ENCODE assay signal across 8 cellular contexts in genomic region chr19:50511069-50511822, GRCh38. TPM values are rescaled to one million over a fixed set of nuclear protein-coding genes. Genes with fewer than 3 reads are reported as not detected.
DNase-seq lines count a peak whose midpoint lies in the region; ATAC-seq, FAIRE-seq and TF ChIP-seq lines count a peak whose summit lies in the region.

TSS of gene JOSD2 (minus strand) at chr19:50511191. CDS start at chr19:50510431, 760 bp downstream.

- H3K9me3 ChIP-seq in HepG2 (ENCODE audit: low read length) = no peaks in the 10 kb centered on the region

- H3K4me2 ChIP-seq in HepG2 (ENCODE audit: low read depth, low read length) = peak within 1 kb of the TSS; percentile 60

- peak in 1 of 2 experiments; percentile 48; a peak in 1 of 4 replicates for TF ChIP-seq POLR2A in HepG2 (IDR thresholded peaks at IDR 0.05; ENCODE audit: insufficient read depth in 1 of 2, low read depth in 2 of 2, low read length in 2 of 2)

- intact Hi-C loops in CD14-positive monocyte (cut with micrococcal nuclease) = loop anchor here (1.0 to 5.0 kb wide), 5 partner anchors 34 to 291 kb away; partner anchors contain the start of genes EMC10 (in 2 of the 2), GARIN5A (in 2 of the 2), NR1H2 (in 1 of the 2) and POLD1 (in 1 of the 2)
- intact Hi-C loops in activated CD4-positive, alpha-beta memory T cell treated with anti-CD3 and anti-CD28 coated beads for 36 hours (cut with micrococcal nuclease) = loop anchor here (1.0 to 2.0 kb wide), 5 partner anchors 35 to 598 kb away; partner anchors contain the start of genes CTU1, EMC10, GARIN5A and VRK3
- intact Hi-C loops in HepG2 (cut with micrococcal nuclease; ENCODE audit: unreplicated experiment) = no loop called here

- peak within 1 kb of the TSS; percentile 45 for H3K9ac ChIP-seq in HepG2 (ENCODE audit: insufficient read depth, low read depth, low read length)

- H3K4me1 Mint-ChIP-seq in CD14-positive monocyte = peaks cover 15% of the 10 kb centered on the region
- H3K4me1 Mint-ChIP-seq in activated CD4-positive, alpha-beta memory T cell treated with anti-CD3 and anti-CD28 coated beads for 36 hours (ENCODE audit: low read depth) = peaks cover 18% of the 10 kb centered on the region

- WGBS in HepG2 (ENCODE audit: low lambda C conversion rate) = 60% methylated on average over 32 of the region's 69 CpGs

- no peaks in the 10 kb centered on the region for H3K79me2 ChIP-seq in HepG2 (ENCODE audit: insufficient read depth, low read length)

- peaks cover 0 to 2% (median 0%) of the 10 kb centered on the region in 7 donors for H3K9me3 Mint-ChIP-seq in CD14-positive monocyte
- H3K9me3 Mint-ChIP-seq in activated CD4-positive, alpha-beta memory T cell treated with anti-CD3 and anti-CD28 coated beads for 36 hours = no peaks in the 10 kb centered on the region

- no peaks in the 10 kb centered on the region for H4K20me1 ChIP-seq in HepG2 (ENCODE audit: insufficient read depth, low read length)

- BruUV-seq in HepG2 (replicated peaks; lab: Mats Ljungman, UMichigan) = no TSS peak

- H3K4me1 ChIP-seq in HepG2 (ENCODE audit: insufficient read depth, low read length) = peaks cover 29% of the 10 kb centered on the region

- no peaks in the 10 kb centered on the region for H3K36me3 ChIP-seq in HepG2 (replicated peaks in 1 of 2; ENCODE audit: control insufficient read depth in 1 of 2, insufficient read depth in 2 of 2, low read length in 2 of 2)

- peaks cover 13 to 30% (median 21%) of the 10 kb centered on the region in 3 donors for H3K27me3 Mint-ChIP-seq in CD14-positive monocyte (ENCODE audit: low read depth in 3 of 3)
- peaks cover 5% of the 10 kb centered on the region for H3K27me3 Mint-ChIP-seq in activated CD4-positive, alpha-beta memory T cell treated with anti-CD3 and anti-CD28 coated beads for 36 hours

- ATAC-seq in GM19397 (IDR thresholded peaks at IDR 0.05; ENCODE audit: unreplicated experiment) (peak; percentile 92), HG03571 (IDR thresholded peaks at IDR 0.05; ENCODE audit: unreplicated experiment) (peak; percentile 72), HepG2 (peak; percentile 85)

- peak; percentile 47 for FAIRE-seq in HepG2 (lab: Jason Lieb, UNC)

- no peak for TF ChIP-seq CTCF in CD14-positive monocyte (IDR thresholded peaks at IDR 0.05)
- 0 out of 2 replicates have a peak, but pooled peaks have one; percentile 15 for TF ChIP-seq CTCF in HepG2 (CRISPR knock-in tag; IDR thresholded peaks at IDR 0.05)

- H3K27ac ChIP-seq in HepG2 (ENCODE audit: extremely low read length, insufficient read depth, low read length) = no peak within 1 kb of the TSS

- peaks cover 9% of the 10 kb centered on the region in 2 donors for H3K36me3 Mint-ChIP-seq in CD14-positive monocyte
- H3K36me3 Mint-ChIP-seq in activated CD4-positive, alpha-beta memory T cell treated with anti-CD3 and anti-CD28 coated beads for 36 hours = peaks cover 3% of the 10 kb centered on the region

- TF ChIP-seq EP300 in HepG2 (IDR thresholded peaks at IDR 0.05; ENCODE audit: low read depth in 2 of 2, low read length in 2 of 2) = no peak
- TF ChIP-seq EP300 in HepG2 (CRISPR knock-in tag; IDR thresholded peaks at IDR 0.05; ENCODE audit: borderline replicate concordance) = no peak

- in situ Hi-C loops in HepG2 (cut with HindIII; ENCODE audit: extremely low pct_ligation_motif_present, low pct_unique_long_range_greater_than_20kb) = no loop called here

- POLR2A ChIA-PET in activated CD4-positive, alpha-beta memory T cell treated with anti-CD3 and anti-CD28 coated beads for 36 hours (lab: Charles Lee) = interaction anchor here (0.6 to 1.6 kb wide), 6 partner anchors 11 to 154 kb away, joined by 3 to 6 read pairs (median 4); partner anchors contain the start of genes EMC10, GARIN5A and NR1H2
- POLR2A ChIA-PET in HepG2 (lab: Yijun Ruan, JAX) = interaction anchor here (0.7 to 1.2 kb wide), 3 partner anchors 127 to 855 kb away, joined by 3 to 4 read pairs (median 4); partner anchors contain the start of genes ETFB and POLD1

- no peaks in the 10 kb centered on the region; a peak in 3 of 5 replicates for H3K27me3 ChIP-seq in HepG2 (ENCODE audit: control insufficient read depth in 1 of 2, insufficient read depth in 2 of 2, low read length in 2 of 2)

- H3K4me3 ChIP-seq in HepG2 (replicated peaks in 1 of 3; ENCODE audit: insufficient read depth in 1 of 3, low read depth in 2 of 3, low read length in 3 of 3) = peak within 1 kb of the TSS; percentile 37 to 71 (median 63); a peak in 5 of 6 replicates

- H3K27ac Mint-ChIP-seq in CD14-positive monocyte = peak within 1 kb of the TSS; percentile 92 to 97 (median 96)
- peak within 1 kb of the TSS; percentile 82 for H3K27ac Mint-ChIP-seq in activated CD4-positive, alpha-beta memory T cell treated with anti-CD3 and anti-CD28 coated beads for 36 hours

- peak within 1 kb of the TSS; percentile 90 to 95 for H3K4me3 Mint-ChIP-seq in CD14-positive monocyte
- H3K4me3 Mint-ChIP-seq in activated CD4-positive, alpha-beta memory T cell treated with anti-CD3 and anti-CD28 coated beads for 36 hours = peak within 1 kb of the TSS; percentile 87

- CTCF ChIA-PET in activated CD4-positive, alpha-beta memory T cell treated with anti-CD3 and anti-CD28 coated beads for 36 hours (lab: Charles Lee) = interaction anchor here (0.8 to 2.2 kb wide), 4 partner anchors 25 to 154 kb away, joined by 4 to 9 read pairs (median 5); no protein-coding TSS in a partner anchor
- CTCF ChIA-PET in HepG2 (lab: Yijun Ruan, JAX; ENCODE audit: low intra/inter-chr PET ratio, low total read pairs) = no interaction called here

- no peak for TF ChIP-seq RAD21 in HepG2 (CRISPR knock-in tag; IDR thresholded peaks at IDR 0.05)

- no peak within 1 kb of the TSS for H2AFZ ChIP-seq in HepG2 (ENCODE audit: low read length)

- DNase-seq in CD14-positive monocyte (ENCODE audit: low spot score) = peak; percentile 98
- peak; percentile 93 for DNase-seq in NCI-H82 treated with DMSO at 0.1 percent for 48 hours (lab: John Stamatoyannopoulos, UW; ENCODE audit: unreplicated experiment)
- DNase-seq in activated CD4-positive, alpha-beta memory T cell treated with anti-CD3 and anti-CD28 coated beads for 36 hours = peak; percentile 98
- peak; percentile 98 to 99 for DNase-seq in dermis microvascular lymphatic vessel endothelial cell (ENCODE audit: low read depth in 2 of 2)
- peak; percentile 85 for DNase-seq in HepG2 (ENCODE audit: low spot score)
- peak; percentile 96 for DNase-seq in stimulated activated CD4-positive, alpha-beta T cell treated with anti-CD3 and anti-CD28 coated beads, Interleukin-4, amount 100 ng/mL, for 1 hour

TF ChIP-seq in HepG2, 621 proteins besides CTCF, POLR2A, EP300 and RAD21 (continues in another document):
- TF ChIP-seq CBX2 (IDR thresholded peaks at IDR 0.05; ENCODE audit: low read depth, low read length) (no peak), CBX2 (CRISPR knock-in tag; IDR thresholded peaks at IDR 0.05; ENCODE audit: low read depth) (no peak), ATF7 (IDR thresholded peaks at IDR 0.05) (peak; percentile 69), ATF7 (CRISPR knock-in tag; IDR thresholded peaks at IDR 0.05) (peak; percentile 71; the same call in 1 of the 2 replicates), ZBTB42 (CRISPR knock-in tag; IDR thresholded peaks at IDR 0.05) (no peak), HIC2 (CRISPR knock-in tag; IDR thresholded peaks at IDR 0.05; ENCODE audit: low read depth) (no peak), THAP11 (CRISPR knock-in tag; IDR thresholded peaks at IDR 0.05) (peak; percentile 99), ERF (CRISPR knock-in tag; IDR thresholded peaks at IDR 0.05) (0 out of 2 replicates have a peak, but pooled peaks have one; percentile 18)

RNA-seq across cellular contexts. Expression of gene JOSD2, which starts in this region (rescaled TPM):
- polyA plus RNA-seq in CD14-positive monocyte (10 to 100 TPM; 33.0 to 37.2 TPM), HepG2 (2011; rRNA removed) (4.1 and 5.2 TPM in 2 replicates)
- 10 to 100 TPM; 29.5 to 36.2 TPM for total RNA-seq in activated CD4-positive, alpha-beta memory T cell treated with anti-CD3 and anti-CD28 coated beads for 36 hours
- total RNA-seq in dermis microvascular lymphatic vessel endothelial cell (18.9 and 27.4 TPM in 2 replicates), HepG2 (2016; rRNA removed; fragmentation: Illumina TruSeq; extraction: Trizol) (2.0 and 2.3 TPM in 2 replicates)
- 2.6 and 3.1 TPM in 2 replicates for total RNA-seq in HepG2 (2016; cell fraction: cytosol; rRNA removed; fragmentation: Illumina TruSeq; extraction: Trizol; ENCODE audit: low read depth)
- 3.2 and 3.4 TPM in 2 replicates for total RNA-seq in HepG2 (2016; cell fraction: insoluble cytoplasmic fraction; rRNA removed; fragmentation: Illumina TruSeq; extraction: Trizol)
- total RNA-seq in HepG2 (2016; cell fraction: membrane; rRNA removed; fragmentation: Illumina TruSeq; extraction: Trizol) = 3.4 and 3.5 TPM in 2 replicates
- total RNA-seq in HepG2 (2016; cell fraction: nucleus; rRNA removed; fragmentation: Illumina TruSeq; extraction: Trizol) = 0.56 and 1.7 TPM in 2 replicates
- polyA plus RNA-seq in HepG2 (2011; cell fraction: cytosol; rRNA removed) = 4.6 and 10.0 TPM in 2 replicates
- polyA plus RNA-seq in HepG2 (2011; cell fraction: nucleus; rRNA removed) = 6.9 and 8.9 TPM in 2 replicates
- 1.6 and 3.0 TPM in 2 replicates for polyA plus RNA-seq in HepG2 (2012)
- polyA plus RNA-seq in HepG2 (2016; cell fraction: cytosol; fragmentation: Illumina TruSeq; extraction: Trizol; ENCODE audit: low read depth) = 3.7 and 4.0 TPM in 2 replicates
- polyA plus RNA-seq in HepG2 (2016; cell fraction: insoluble cytoplasmic fraction; fragmentation: Illumina TruSeq; extraction: Trizol; ENCODE audit: low read depth) = 2.9 and 3.0 TPM in 2 replicates
- 4.1 and 4.4 TPM in 2 replicates for polyA plus RNA-seq in HepG2 (2016; cell fraction: membrane; fragmentation: Illumina TruSeq; extraction: Trizol; ENCODE audit: low read depth)
- 2.7 and 4.3 TPM in 2 replicates for polyA plus RNA-seq in HepG2 (2016; cell fraction: nucleus; fragmentation: Illumina TruSeq; extraction: Trizol; ENCODE audit: insufficient read depth, low read depth)
- polyA minus RNA-seq in HepG2 (2011; rRNA and poly(A)+ RNA removed; ENCODE audit: low replicate concordance) = 2.9 and 4.4 TPM in 2 replicates
- 2.6 TPM in 1 of 2 replicates, not detected in the other for polyA minus RNA-seq in HepG2 (2011; cell fraction: cytosol; rRNA and poly(A)+ RNA removed)
- polyA minus RNA-seq in HepG2 (2011; cell fraction: nucleus; rRNA and poly(A)+ RNA removed) = 1.9 and 2.2 TPM in 2 replicates
